ENCODE assay signal across 24 cellular contexts in the genomic region with DNA sequence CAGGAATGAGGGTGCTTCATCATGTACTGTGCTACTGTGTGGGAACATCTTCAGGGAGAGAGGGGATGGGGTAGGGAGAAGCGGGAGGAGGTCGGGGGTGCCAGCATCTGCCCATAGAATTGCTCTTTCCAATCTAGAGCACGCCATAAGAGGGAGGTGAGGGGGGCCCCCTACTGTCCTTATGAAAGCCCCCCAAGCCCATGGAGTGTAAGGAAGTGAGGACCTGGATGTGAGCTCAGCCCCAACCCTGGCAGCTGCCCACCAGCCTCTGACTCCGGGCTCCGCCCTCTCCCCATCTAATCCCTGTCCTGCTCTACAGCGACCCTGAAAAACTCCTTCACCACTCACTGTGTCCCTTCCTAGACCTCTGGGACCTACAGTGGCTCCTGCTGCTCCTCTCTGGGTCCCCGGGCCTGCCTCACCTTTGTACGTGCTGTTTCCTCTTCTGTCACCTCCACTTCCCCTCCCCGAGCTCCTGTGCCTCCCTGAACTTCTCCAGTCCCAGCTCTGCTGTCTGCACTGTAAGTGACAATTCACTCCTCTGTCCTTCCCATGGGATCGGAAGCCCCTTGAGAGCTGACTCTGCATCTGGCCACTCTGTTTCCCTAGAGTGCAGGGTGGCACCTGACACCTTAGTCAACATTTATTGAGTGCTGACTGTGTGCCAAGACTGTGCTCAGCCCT.
DNase-seq lines count a peak whose midpoint lies in the region; ATAC-seq and TF ChIP-seq lines count a peak whose summit lies in the region.
"Had no signal": no experiment of that assay in that cellular context is flagged by ENCODE, and none has a peak within 500 bp of the region (broad histone marks: within the 10 kb centered on the region; RNA-seq: fewer than 3 reads in every experiment).

No MANE protein-coding gene starts in this region.

- TF ChIP-seq POLR2A in suprapubic skin (IDR thresholded peaks at IDR 0.05), result no peak

- H3K27ac ChIP-seq in suprapubic skin, result no peak overlapping the region
- H3K27ac ChIP-seq: ascending aorta, neutrophil had no signal

- ATAC-seq in left lobe of liver, result no peak
- ATAC-seq: activated T-helper 17 cell treated with anti-CD3 and anti-CD28 coated beads, Interleukin-2, amount 50 U/mL, for 72 hours; WTC11 had no signal

- peaks cover 32% of the 10 kb centered on the region for H3K27me3 ChIP-seq in suprapubic skin
- H3K27me3 ChIP-seq: ascending aorta, BE2C had no signal

- DNase-seq in SHP77 (lab: John Stamatoyannopoulos, UW), result peak; percentile 31 to 32
- DNase-seq in SHP77 treated with DMSO at 0.1 percent for 48 hours (lab: John Stamatoyannopoulos, UW), result no peak
- DNase-seq in NCI-H69 (lab: John Stamatoyannopoulos, UW), result peak; percentile 20
- peak; percentile 23 for DNase-seq in left lobe of liver (ENCODE audit: low spot score)
- peak; percentile 27 to 67 for DNase-seq in suprapubic skin (ENCODE audit: low spot score in 2 of 2)
- no peak for DNase-seq in superior temporal gyrus (ENCODE audit: extremely low spot score)
- DNase-seq in NCI-H526 (lab: John Stamatoyannopoulos, UW), result no peak
- no peak for DNase-seq in COLO668 (lab: John Stamatoyannopoulos, UW; ENCODE audit: unreplicated experiment)
- DNase-seq: activated CD4-positive, alpha-beta T cell treated with anti-CD3 and anti-CD28 coated beads, Interleukin-2, amount 50 U/mL, for 1 hour; activated naive CD8-positive, alpha-beta T cell treated with anti-CD3 and anti-CD28 coated beads for 36 hours; BE2C; caudate nucleus; dermis blood vessel endothelial cell; GF-D8; kidney; NCI-H1417 treated with DMSO at 0.1 percent for 48 hours; small intestine; stimulated activated CD4-positive, alpha-beta T cell treated with anti-CD3 and anti-CD28 coated beads, Interleukin-2, amount 100 ng/mL, for 24 hours; substantia nigra; T1000 had no signal

- WGBS in suprapubic skin, result 85% methylated on average over 8 of the region's 10 CpGs

- H3K4me3 ChIP-seq in suprapubic skin, result no peak overlapping the region
- H3K4me3 ChIP-seq: ascending aorta had no signal

- TF ChIP-seq EP300 in suprapubic skin (IDR thresholded peaks at IDR 0.05), result no peak

- H3K36me3 ChIP-seq in suprapubic skin, result no peaks in the 10 kb centered on the region
- H3K36me3 ChIP-seq: ascending aorta, BE2C, neutrophil had no signal

- no peaks in the 10 kb centered on the region for H3K9me3 ChIP-seq in suprapubic skin
- H3K9me3 ChIP-seq: ascending aorta, BE2C, neutrophil had no signal

- TF ChIP-seq CTCF in suprapubic skin (IDR thresholded peaks at IDR 0.05), result no peak

- H3K4me1 ChIP-seq in suprapubic skin, result peaks cover 4% of the 10 kb centered on the region
- H3K4me1 ChIP-seq: ascending aorta, BE2C had no signal

Comparison
In these comparisons a context has a peak if more than half of its experiments do, and no peak if none do; other contexts are left out.
1. DNase-seq: peak in SHP77 (2 of 2), NCI-H69 (single experiment), left lobe of liver (single experiment) and suprapubic skin (2 of 2); none in SHP77 treated with DMSO at 0.1 percent for 48 hours (single experiment), superior temporal gyrus (single experiment), NCI-H526 (0 of 2) and COLO668 (single experiment).